ENCODE assay signal across 8 cellular contexts in genomic region chrX:100928660-100929613, GRCh38. TPM values are rescaled to one million over a fixed set of nuclear protein-coding genes. Genes with fewer than 3 reads are reported as not detected.
A peak's percentile ranks its signal among the peaks of the same experiment; 100 is the strongest.
DNase-seq lines count a peak whose midpoint lies in the region; TF ChIP-seq lines count a peak whose summit lies in the region.

Gene XKRX (minus strand): TSS chrX:100928917. CDS start chrX:100928304, 613 bp downstream.

- H3K9me3 ChIP-seq in prostate gland = no peaks in the 10 kb centered on the region

- no peak within 1 kb of the TSS for H3K27ac ChIP-seq in prostate gland

- H3K4me1 ChIP-seq in prostate gland (replicated peaks) = no peaks in the 10 kb centered on the region

- TF ChIP-seq CTCF in GM10266 (IDR thresholded peaks at IDR 0.05; ENCODE audit: control insufficient read depth, insufficient read depth, low read depth, missing control alignments) = no peak
- TF ChIP-seq CTCF in HFF-Myc (IDR thresholded peaks at IDR 0.05; ENCODE audit: low read depth, low read length, missing control alignments) = no peak
- no peak for TF ChIP-seq CTCF in prostate gland (IDR thresholded peaks at IDR 0.05)

- H3K4me3 ChIP-seq in HFF-Myc (replicated peaks; ENCODE audit: low read depth, low read length) = peak within 1 kb of the TSS; percentile 28
- peak within 1 kb of the TSS; percentile 26 to 27 for H3K4me3 ChIP-seq in prostate gland

- H3K4me3 Mint-ChIP-seq in activated T-cell treated with anti-CD3 and anti-CD28 coated beads, Interleukin-2, amount 50 U/mL, for 24 hours = peak within 1 kb of the TSS; percentile 81

- no peak for TF ChIP-seq POLR2A in prostate gland (IDR thresholded peaks at IDR 0.05)

- 2% methylated on average over 22 of the region's 51 CpGs for WGBS in prostate gland

- H3K27me3 Mint-ChIP-seq in activated T-cell treated with anti-CD3 and anti-CD28 coated beads, Interleukin-2, amount 50 U/mL, for 24 hours = peaks cover 23% of the 10 kb centered on the region

- no peaks in the 10 kb centered on the region for H3K36me3 ChIP-seq in prostate gland

- intact Hi-C loops in prostate gland (cut with DNase I) = no loop called here

- peak within 1 kb of the TSS; percentile 74 for H3K27ac Mint-ChIP-seq in activated T-cell treated with anti-CD3 and anti-CD28 coated beads, Interleukin-2, amount 50 U/mL, for 24 hours

- H3K9me3 Mint-ChIP-seq in activated T-cell treated with anti-CD3 and anti-CD28 coated beads, Interleukin-2, amount 50 U/mL, for 24 hours = peaks cover 5% of the 10 kb centered on the region

- no peaks in the 10 kb centered on the region for H3K36me3 Mint-ChIP-seq in activated T-cell treated with anti-CD3 and anti-CD28 coated beads, Interleukin-2, amount 50 U/mL, for 24 hours (ENCODE audit: low read depth)

- H3K4me1 Mint-ChIP-seq in activated T-cell treated with anti-CD3 and anti-CD28 coated beads, Interleukin-2, amount 50 U/mL, for 24 hours (ENCODE audit: low read depth) = peaks cover 53% of the 10 kb centered on the region

- DNase-seq in GM10266 (ENCODE audit: extremely low spot score) = peak; percentile 18
- no peak for DNase-seq in HFF-Myc (ENCODE audit: extremely low read depth, low read depth)
- DNase-seq in NCI-H2171 (lab: John Stamatoyannopoulos, UW) = peak; percentile 16
- DNase-seq in activated T-cell treated with anti-CD3 and anti-CD28 coated beads, Interleukin-2, amount 50 U/mL, for 24 hours = peak; percentile 61
- DNase-seq in germinal center (ENCODE audit: low spot score) = peak; percentile 54
- DNase-seq in prostate gland (ENCODE audit: low spot score) = peak; percentile 5
- DNase-seq in NOMO-1 treated with dmso at 0.1 percent for 144 hours (lab: John Stamatoyannopoulos, UW; ENCODE audit: unreplicated experiment) = no peak
- no peak for DNase-seq in pons (ENCODE audit: low spot score)

- no peaks in the 10 kb centered on the region for H3K27me3 ChIP-seq in prostate gland (replicated peaks; ENCODE audit: insufficient read depth)

RNA-seq across cellular contexts. Expression of gene XKRX, which starts in this region (rescaled TPM):
- total RNA-seq in prostate gland = under 1 TPM; 0.36 to 0.85 TPM

Comparison
In these comparisons a context has a peak if more than half of its experiments do, and no peak if none do; other contexts are left out.
1. Peak in DNase-seq and H3K4me3 ChIP-seq in prostate gland; RNA of the gene not detected or under 1 TPM.
2. DNase-seq: peak in GM10266 (single experiment), NCI-H2171 (single experiment), activated T-cell treated with anti-CD3 and anti-CD28 coated beads, Interleukin-2, amount 50 U/mL, for 24 hours (single experiment) and germinal center (single experiment); none in HFF-Myc (single experiment), NOMO-1 treated with dmso at 0.1 percent for 144 hours (single experiment) and pons (single experiment).